ENCODE assay signal across 8 cellular contexts in the genomic region with DNA sequence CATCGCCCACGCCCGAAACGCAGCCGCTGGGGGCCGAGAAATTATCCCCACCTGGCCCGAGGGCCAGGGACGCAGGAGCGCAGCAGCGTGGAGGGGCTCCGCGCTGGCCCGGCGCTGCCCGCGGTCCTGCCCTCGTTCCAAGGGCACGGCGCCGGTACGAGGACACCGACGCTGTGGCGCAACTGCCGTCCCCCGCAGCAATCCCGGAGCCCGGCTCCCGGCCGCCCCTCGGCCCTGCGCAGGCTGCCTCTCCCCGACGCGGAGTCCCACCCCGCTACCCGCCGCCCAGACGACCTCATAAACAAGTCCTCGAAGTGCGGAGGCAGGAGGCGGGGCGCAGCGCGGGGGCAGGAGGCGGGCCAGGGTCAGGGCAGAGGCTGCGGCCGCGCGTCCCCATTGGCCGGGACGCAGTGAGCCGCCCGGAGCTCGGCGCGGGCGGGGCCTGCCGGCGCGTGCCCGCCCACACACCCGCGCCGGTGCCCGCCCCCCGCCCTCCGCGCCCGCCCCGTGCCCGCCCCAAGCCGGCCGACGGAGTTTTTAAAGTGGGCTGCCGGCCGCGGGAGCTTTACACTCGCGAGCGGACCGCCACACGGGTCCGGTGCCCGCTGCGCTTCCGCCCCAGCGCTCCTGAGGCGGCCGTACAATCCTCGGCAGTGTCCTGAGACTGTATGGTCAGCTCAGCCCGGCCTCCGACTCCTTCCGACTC. TPM values are rescaled to one million over a fixed set of nuclear protein-coding genes. Genes with fewer than 3 reads are reported as not detected.
A peak's percentile ranks its signal among the peaks of the same experiment; 100 is the strongest.
DNase-seq lines count a peak whose midpoint lies in the region; ATAC-seq and TF ChIP-seq lines count a peak whose summit lies in the region.

A gene (plus strand): TSS at position 568 of the 706 bp plus-strand sequence. CDS start 505 bp downstream, outside the sequence.

- H3K36me3 ChIP-seq in KOPT-K1 (ENCODE audit: insufficient read depth, low read length) (no peaks in the 10 kb centered on the region), heart left ventricle (no peaks in the 10 kb centered on the region), tibial nerve (no peaks in the 10 kb centered on the region)

- DNase-seq in DMS53 treated with DMSO at 0.1 percent for 48 hours (lab: John Stamatoyannopoulos, UW; ENCODE audit: unreplicated experiment), result peak; percentile 77
- DNase-seq in T-helper 17 cell, result peak; percentile 44 to 81 (median 81)
- DNase-seq in amniotic epithelial cell (ENCODE audit: low read depth), result peak; percentile 82
- DNase-seq in heart left ventricle, result peak; percentile 97 to 98 (median 98)
- peak; percentile 61 to 96 (median 75) for DNase-seq in posterior cingulate gyrus
- peak; percentile 86 to 92 for DNase-seq in tibial nerve (ENCODE audit: low spot score in 2 of 2)

- TF ChIP-seq POLR2A in heart left ventricle (IDR thresholded peaks at IDR 0.05), result peak; percentile 61 to 98
- TF ChIP-seq POLR2A in tibial nerve (IDR thresholded peaks at IDR 0.05), result peak; percentile 76 to 92

- ATAC-seq in GM21717 (IDR thresholded peaks at IDR 0.05; ENCODE audit: unreplicated experiment), result peak; percentile 75
- ATAC-seq in T-helper 17 cell, result peak; percentile 88
- peak; percentile 80 to 92 (median 85) for ATAC-seq in heart left ventricle

- TF ChIP-seq EP300 in tibial nerve (IDR thresholded peaks at IDR 0.05), result peak in 1 of 2 donors; percentile 93

- H3K27ac ChIP-seq in KOPT-K1 (ENCODE audit: low read depth, low read length, poor library complexity, severe bottlenecking) (peak within 1 kb of the TSS; percentile 29), heart left ventricle (peak within 1 kb of the TSS; percentile 92 to 100 (median 96)), tibial nerve (peak within 1 kb of the TSS; percentile 90 to 96 (median 94))

- WGBS in heart left ventricle, 4 donors, result 0 to 1% (median 0%) methylated on average over 17 to 94 of the region's 94 CpGs
- 0 to 1% methylated on average over 34 to 38 of the region's 94 CpGs for WGBS in tibial nerve, 2 donors

- no peaks in the 10 kb centered on the region for H3K36me3 Mint-ChIP-seq in T-helper 17 cell (ENCODE audit: low read depth)

- peak within 1 kb of the TSS; percentile 21 for H3K27ac Mint-ChIP-seq in T-helper 17 cell

- H3K27me3 ChIP-seq in heart left ventricle, result peaks cover 0 to 13% (median 0%) of the 10 kb centered on the region in 9 donors
- H3K27me3 ChIP-seq in tibial nerve, result no peaks in the 10 kb centered on the region

- H3K4me1 ChIP-seq in heart left ventricle (peaks cover 0 to 42% (median 18%) of the 10 kb centered on the region in 12 donors), tibial nerve (peaks cover 0 to 23% (median 14%) of the 10 kb centered on the region in 4 donors)

- H3K9me3 ChIP-seq in KOPT-K1 (ENCODE audit: insufficient read depth, low read length, poor library complexity, severe bottlenecking) (no peaks in the 10 kb centered on the region), T-helper 17 cell (ENCODE audit: control insufficient read depth, low read length, poor library complexity, severe bottlenecking) (no peaks in the 10 kb centered on the region), heart left ventricle (no peaks in the 10 kb centered on the region), tibial nerve (no peaks in the 10 kb centered on the region)

- H3K27me3 Mint-ChIP-seq in T-helper 17 cell, result peaks cover 40% of the 10 kb centered on the region

- H3K4me3 ChIP-seq in heart left ventricle, result peak within 1 kb of the TSS; percentile 76 to 99 (median 92)
- H3K4me3 ChIP-seq in tibial nerve, result peak within 1 kb of the TSS; percentile 66 to 89 (median 81)

- intact Hi-C loops in heart left ventricle (cut with DNase I) (loop anchor here (1.0 to 10.0 kb wide), 16 partner anchors 20 to 290 kb away; no protein-coding TSS in a partner anchor), posterior cingulate gyrus (cut with DNase I) (loop anchor here (5.0 kb wide), 1 partner anchor 235 kb away; no protein-coding TSS in a partner anchor)

- peaks cover 29% of the 10 kb centered on the region for H3K4me1 Mint-ChIP-seq in T-helper 17 cell

- TF ChIP-seq CTCF in heart left ventricle (IDR thresholded peaks at IDR 0.05) (no peak), tibial nerve (IDR thresholded peaks at IDR 0.05) (no peak)

- peak within 1 kb of the TSS; percentile 92 for H3K4me3 Mint-ChIP-seq in T-helper 17 cell

RNA-seq across cellular contexts. Expression of the gene that starts here (rescaled TPM):
- 1 to 10 TPM in 1 of 2 donors, under 1 TPM in 1; 0.97 to 9.1 TPM for total RNA-seq in T-helper 17 cell
- total RNA-seq in heart left ventricle, result 100 to 1,000 TPM; 194 to 790 (median 216) TPM
- polyA plus RNA-seq in heart left ventricle, result 100 to 1,000 TPM in 1 of 2 donors, 10 to 100 TPM in 1; 93.6 to 153 TPM
- 100 to 1,000 TPM; 110 to 451 (median 231) TPM for total RNA-seq in tibial nerve

Comparison
In these comparisons a context has a peak if more than half of its experiments do, and no peak if none do; other contexts are left out.
1. Peak in every context shown above with its lines: DNase-seq, ATAC-seq, H3K4me3 ChIP-seq and H3K27ac ChIP-seq.
2. RNA of the gene that starts here (total RNA-seq): 110 to 451 TPM in tibial nerve and 194 to 790 TPM in heart left ventricle; 0.97 to 9.1 TPM in T-helper 17 cell; every median in the first group is over 10 times any median in the second.
3. H3K27ac ChIP-seq: peak in every context shown above with its lines; median percentile 96 in heart left ventricle; 94 in tibial nerve; 29 in KOPT-K1.